ENCODE assay signal across 12 cellular contexts in genomic region chr2:63060079-63060482, GRCh38. TPM values are rescaled to one million over a fixed set of nuclear protein-coding genes. Genes with fewer than 3 reads are reported as not detected.
A peak's percentile ranks its signal among the peaks of the same experiment; 100 is the strongest.
DNase-seq lines count a peak whose midpoint lies in the region; ATAC-seq and TF ChIP-seq lines count a peak whose summit lies in the region.
"Had no signal": no experiment of that assay in that cellular context is flagged by ENCODE, and none has a peak within 500 bp of the region (broad histone marks: within the 10 kb centered on the region; RNA-seq: fewer than 3 reads in every experiment).

No MANE protein-coding gene starts in this region.

- POLR2A ChIA-PET in activated CD4-positive, alpha-beta T cell treated with anti-CD3 and anti-CD28 coated beads for 36 hours (lab: Charles Lee): interaction anchor here (0.6 kb wide), 1 partner anchor 1062 kb away, joined by 4 read pairs; no protein-coding TSS in a partner anchor

- no peaks in the 10 kb centered on the region for H3K9me3 Mint-ChIP-seq in activated CD4-positive, alpha-beta T cell treated with anti-CD3 and anti-CD28 coated beads for 36 hours (ENCODE audit: low read depth)
- H3K9me3 Mint-ChIP-seq in endothelial cell (ENCODE audit: unreplicated experiment): no peaks in the 10 kb centered on the region

- no peaks in the 10 kb centered on the region for H3K36me3 ChIP-seq in psoas muscle (ENCODE audit: insufficient read depth in 1 of 2, low read depth in 1 of 2)
- H3K36me3 ChIP-seq: prostate gland had no signal

- H3K27me3 Mint-ChIP-seq in activated CD4-positive, alpha-beta T cell treated with anti-CD3 and anti-CD28 coated beads for 36 hours: peaks cover 67% of the 10 kb centered on the region
- H3K27me3 Mint-ChIP-seq in endothelial cell (ENCODE audit: unreplicated experiment): peaks cover 33% of the 10 kb centered on the region

- no peak overlapping the region for H3K27ac ChIP-seq in psoas muscle
- H3K27ac ChIP-seq: prostate gland had no signal

- 9 to 12% (median 10%) methylated on average over 12 of the region's 12 CpGs for WGBS in psoas muscle, 3 donors

- CTCF ChIA-PET in activated CD4-positive, alpha-beta T cell treated with anti-CD3 and anti-CD28 coated beads for 36 hours (lab: Charles Lee): no interaction called here

- peaks cover 42% of the 10 kb centered on the region for H3K4me1 Mint-ChIP-seq in activated CD4-positive, alpha-beta T cell treated with anti-CD3 and anti-CD28 coated beads for 36 hours
- H3K4me1 Mint-ChIP-seq in endothelial cell (ENCODE audit: unreplicated experiment): peaks cover 31% of the 10 kb centered on the region

- H3K27me3 ChIP-seq in psoas muscle (ENCODE audit: insufficient read depth in 3 of 3, low read length in 2 of 3): peaks cover 2 to 99% (median 45%) of the 10 kb centered on the region in 3 donors

- H3K27ac Mint-ChIP-seq in activated CD4-positive, alpha-beta T cell treated with anti-CD3 and anti-CD28 coated beads for 36 hours: no peak overlapping the region
- H3K27ac Mint-ChIP-seq in endothelial cell (ENCODE audit: unreplicated experiment): peak overlapping the region; percentile 55

- no peaks in the 10 kb centered on the region for H3K36me3 Mint-ChIP-seq in activated CD4-positive, alpha-beta T cell treated with anti-CD3 and anti-CD28 coated beads for 36 hours (ENCODE audit: low read depth)
- peaks cover 17% of the 10 kb centered on the region for H3K36me3 Mint-ChIP-seq in endothelial cell (ENCODE audit: low read depth, unreplicated experiment)

- H3K4me3 ChIP-seq in psoas muscle: peak overlapping the region; percentile 54
- H3K4me3 ChIP-seq: prostate gland had no signal

- no peaks in the 10 kb centered on the region for H3K9me3 ChIP-seq in psoas muscle
- H3K9me3 ChIP-seq: prostate gland had no signal

- H3K4me3 Mint-ChIP-seq in activated CD4-positive, alpha-beta T cell treated with anti-CD3 and anti-CD28 coated beads for 36 hours: peak overlapping the region; percentile 27
- peak overlapping the region; percentile 56 for H3K4me3 Mint-ChIP-seq in endothelial cell (ENCODE audit: unreplicated experiment)

- no peak for TF ChIP-seq CTCF in endothelial cell (IDR thresholded peaks at IDR 0.05; ENCODE audit: unreplicated experiment)
- no peak for TF ChIP-seq CTCF in psoas muscle (IDR thresholded peaks at IDR 0.05)

- no peak for DNase-seq in activated CD4-positive, alpha-beta T cell treated with anti-CD3 and anti-CD28 coated beads for 36 hours
- DNase-seq in activated CD4-positive, alpha-beta T cell treated with anti-CD3 and anti-CD28 coated beads for 1 hour: no peak
- peak; percentile 86 for DNase-seq in NOMO-1 treated with dmso at 0.1 percent for 144 hours (lab: John Stamatoyannopoulos, UW; ENCODE audit: unreplicated experiment)
- no peak for DNase-seq in endothelial cell (ENCODE audit: low spot score)
- DNase-seq in psoas muscle: no peak
- no peak for DNase-seq in Right ventricle myocardium superior
- DNase-seq in EL: no peak
- DNase-seq: caudate nucleus, head of caudate nucleus had no signal

- peaks cover 25% of the 10 kb centered on the region for H3K4me1 ChIP-seq in psoas muscle
- H3K4me1 ChIP-seq: prostate gland had no signal

- intact Hi-C loops in activated CD4-positive, alpha-beta T cell treated with anti-CD3 and anti-CD28 coated beads for 36 hours (cut with DNase I, micrococcal nuclease): no loop called here
- intact Hi-C loops in psoas muscle (cut with DNase I): no loop called here
- intact Hi-C loops in Right ventricle myocardium superior (cut with DNase I): no loop called here

- ATAC-seq in activated CD4-positive, alpha-beta T cell treated with anti-CD3 and anti-CD28 coated beads for 36 hours: no peak
- no peak for ATAC-seq in psoas muscle
- ATAC-seq in HG02588 (IDR thresholded peaks at IDR 0.05; ENCODE audit: unreplicated experiment): no peak
- ATAC-seq in Right ventricle myocardium superior (ENCODE audit: poor library complexity): no peak
- ATAC-seq: activated CD4-positive, CD25-positive, alpha-beta regulatory T cell treated with anti-CD3 and anti-CD28 coated beads, Interleukin-2, amount 50 U/mL, for 24 hours had no signal

RNA-seq across cellular contexts. Expression of gene OTX1, which starts 9.5 kb away (rescaled TPM):
- not detected for total RNA-seq in activated CD4-positive, alpha-beta T cell treated with anti-CD3 and anti-CD28 coated beads for 36 hours
- total RNA-seq in endothelial cell (ENCODE audit: unreplicated experiment) (0.33 TPM), psoas muscle (not detected), Right ventricle myocardium superior (not detected)
- not detected for polyA plus RNA-seq in psoas muscle
